In genomic region chr14:104856157-104856868, GRCh38 we compare ENCODE assay signal across 25 cellular contexts. TPM values are rescaled to one million over a fixed set of nuclear protein-coding genes. Genes with fewer than 3 reads are reported as not detected.
DNase-seq lines count a peak whose midpoint lies in the region; ATAC-seq, FAIRE-seq and TF ChIP-seq lines count a peak whose summit lies in the region.
"Had no signal": no experiment of that assay in that cellular context is flagged by ENCODE, and none has a peak within 500 bp of the region (broad histone marks: within the 10 kb centered on the region; RNA-seq: fewer than 3 reads in every experiment).

No MANE protein-coding gene starts in this region.

- TF ChIP-seq POLR2A in HepG2 (IDR thresholded peaks at IDR 0.05; ENCODE audit: insufficient read depth in 1 of 2, low read depth in 2 of 2, low read length in 2 of 2), result peak in 1 of 2 experiments; percentile 31; a peak in 1 of 4 replicates

- H4K20me1 ChIP-seq in SK-N-SH (ENCODE audit: insufficient read depth) (no peaks in the 10 kb centered on the region), HepG2 (ENCODE audit: insufficient read depth, low read length) (peaks cover 3% of the 10 kb centered on the region; the same call in 1 of the 2 replicates)

- ATAC-seq in SK-N-SH treated with all-trans-retinoic acid at 6 μM for 48 hours (peak; percentile 22; the same call in 2 of the 3 replicates), Panc1 (peak; percentile 66), HepG2 (peak; percentile 75), HG03039 (IDR thresholded peaks at IDR 0.05; ENCODE audit: unreplicated experiment) (no peak), GM21723 (IDR thresholded peaks at IDR 0.05; ENCODE audit: unreplicated experiment) (no peak)
- ATAC-seq in stimulated activated memory B cell treated with anti-CD40 and anti-IgM and Interleukin-4, amounts not matched to agents 10 μg/mL and 1 μg/mL and 100 μg/mL, for 72 hours, result peak; percentile 54
- ATAC-seq: activated CD8-positive, alpha-beta T cell treated with anti-CD3 and anti-CD28 coated beads for 36 hours had no signal

- H3K9ac ChIP-seq in SK-N-SH (no peak overlapping the region), HepG2 (ENCODE audit: insufficient read depth, low read depth, low read length) (no peak overlapping the region)
- H3K9ac ChIP-seq: parathyroid adenoma had no signal

- H3K4me3 Mint-ChIP-seq in stimulated activated memory B cell treated with anti-CD40 and anti-IgM and Interleukin-4, amounts not matched to agents 10 μg/mL and 1 μg/mL and 100 μg/mL, for 72 hours, result no peak overlapping the region
- H3K4me3 Mint-ChIP-seq: activated CD8-positive, alpha-beta T cell treated with anti-CD3 and anti-CD28 coated beads for 36 hours; natural killer cell had no signal

- H2AFZ ChIP-seq in SK-N-SH (ENCODE audit: low read depth) (no peak overlapping the region), HepG2 (ENCODE audit: low read length) (no peak overlapping the region)
- H2AFZ ChIP-seq: parathyroid adenoma had no signal

- no peaks in the 10 kb centered on the region for H3K4me1 Mint-ChIP-seq in stimulated activated memory B cell treated with anti-CD40 and anti-IgM and Interleukin-4, amounts not matched to agents 10 μg/mL and 1 μg/mL and 100 μg/mL, for 72 hours
- H3K4me1 Mint-ChIP-seq: natural killer cell had no signal

- TF ChIP-seq CTCF in SK-N-SH (IDR thresholded peaks at IDR 0.05), result no peak
- no peak for TF ChIP-seq CTCF in Panc1 (IDR thresholded peaks at IDR 0.05)
- peak; percentile 8; the same call in 1 of the 2 replicates for TF ChIP-seq CTCF in HepG2 (CRISPR knock-in tag; IDR thresholded peaks at IDR 0.05)

- H3K79me2 ChIP-seq in SK-N-SH (ENCODE audit: insufficient read depth) (no peaks in the 10 kb centered on the region), HepG2 (ENCODE audit: insufficient read depth, low read length) (no peaks in the 10 kb centered on the region)

- POLR2A ChIA-PET in SK-N-SH (lab: Yijun Ruan, JAX), result no interaction called here
- POLR2A ChIA-PET in Panc1 (lab: Charles Lee), result no interaction called here
- POLR2A ChIA-PET in HepG2 (lab: Yijun Ruan, JAX), result interaction anchor here (1.0 to 1.8 kb wide), 3 partner anchors 8 to 87 kb away, joined by 3 to 8 read pairs (median 3); partner anchors contain the start of gene CEP170B

- H3K9me3 ChIP-seq in SK-N-SH, result no peaks in the 10 kb centered on the region
- H3K9me3 ChIP-seq in Panc1 (ENCODE audit: control insufficient read depth, insufficient read depth, low read depth, low read length), result no peaks in the 10 kb centered on the region
- H3K9me3 ChIP-seq in HepG2 (ENCODE audit: low read length), result no peaks in the 10 kb centered on the region
- H3K9me3 ChIP-seq: adrenal gland, colonic mucosa, tibial artery had no signal

- BruUV-seq in Panc1 (replicated peaks; lab: Mats Ljungman, UMichigan) (no TSS peak), HepG2 (replicated peaks; lab: Mats Ljungman, UMichigan) (no TSS peak)

- H3K27me3 ChIP-seq in SK-N-SH (ENCODE audit: insufficient read depth) (peaks cover 25% of the 10 kb centered on the region; the same call in 1 of the 2 replicates), Panc1 (ENCODE audit: control insufficient read depth, insufficient read depth, low read length) (no peaks in the 10 kb centered on the region), HepG2 (ENCODE audit: control insufficient read depth in 1 of 2, insufficient read depth in 2 of 2, low read length in 2 of 2) (peaks cover 6 to 21% of the 10 kb centered on the region in 2 experiments; a peak in 4 of 5 replicates)
- H3K27me3 ChIP-seq: adrenal gland had no signal

- H3K36me3 Mint-ChIP-seq in stimulated activated memory B cell treated with anti-CD40 and anti-IgM and Interleukin-4, amounts not matched to agents 10 μg/mL and 1 μg/mL and 100 μg/mL, for 72 hours, result no peaks in the 10 kb centered on the region
- H3K36me3 Mint-ChIP-seq: natural killer cell had no signal

- CTCF ChIA-PET in SK-N-SH (lab: Yijun Ruan, JAX) (interaction anchor here (0.7 to 1.7 kb wide), 3 partner anchors 14 to 89 kb away, joined by 3 to 4 read pairs (median 3); no protein-coding TSS in a partner anchor), Panc1 (lab: Charles Lee) (no interaction called here), HepG2 (lab: Yijun Ruan, JAX; ENCODE audit: low intra/inter-chr PET ratio, low total read pairs) (no interaction called here)

- in situ Hi-C loops in Panc1 (cut with HindIII; ENCODE audit: low pct_unique_long_range_greater_than_20kb, low sequenced_read_pairs) (no loop called here), HepG2 (cut with HindIII; ENCODE audit: extremely low pct_ligation_motif_present, low pct_unique_long_range_greater_than_20kb) (no loop called here)

- H3K4me3 ChIP-seq in SK-N-SH (ENCODE audit: low read depth in 2 of 2, low read length in 1 of 2), result no peak overlapping the region
- no peak overlapping the region for H3K4me3 ChIP-seq in Panc1 (ENCODE audit: low read depth in 2 of 2, low read length in 2 of 2)
- H3K4me3 ChIP-seq in HepG2 (replicated peaks in 1 of 3; ENCODE audit: insufficient read depth in 1 of 3, low read depth in 2 of 3, low read length in 3 of 3), result no peak overlapping the region
- H3K4me3 ChIP-seq: adrenal gland, colonic mucosa, tibial artery had no signal

- DNase-seq in SK-N-SH, result no peak
- DNase-seq in Panc1 (ENCODE audit: low read depth, low spot score), result no peak
- DNase-seq in HepG2 (ENCODE audit: low spot score), result no peak
- DNase-seq in HPDE6-E6E7 (ENCODE audit: extremely low spot score), result no peak
- DNase-seq: activated CD4-positive, CD25-positive, alpha-beta regulatory T cell; activated CD8-positive, alpha-beta T cell treated with anti-CD3 and anti-CD28 coated beads for 36 hours; activated naive CD4-positive, alpha-beta T cell; activated T-cell treated with anti-CD3 and anti-CD28 coated beads, Interleukin-2, amount 50 U/mL, for 1 hour; adrenal gland; AML-193; brain microvascular endothelial cell; colonic mucosa; DND-41; natural killer cell; NCI-H1105 treated with DMSO at 0.1 percent for 48 hours; NCI-H510A; T1000 had no signal

- H3K36me3 ChIP-seq in SK-N-SH (replicated peaks in 1 of 2; ENCODE audit: control insufficient read depth in 1 of 2, insufficient read depth in 2 of 2, low read length in 1 of 2), result no peaks in the 10 kb centered on the region
- H3K36me3 ChIP-seq in Panc1 (ENCODE audit: control insufficient read depth, insufficient read depth, low read length), result no peaks in the 10 kb centered on the region
- no peaks in the 10 kb centered on the region for H3K36me3 ChIP-seq in HepG2 (replicated peaks in 1 of 2; ENCODE audit: control insufficient read depth in 1 of 2, insufficient read depth in 2 of 2, low read length in 2 of 2)
- H3K36me3 ChIP-seq: adrenal gland, brain microvascular endothelial cell, colonic mucosa, tibial artery had no signal

- 80% methylated on average over 15 of the region's 21 CpGs for WGBS in SK-N-SH (ENCODE audit: low lambda C conversion rate)
- 17% methylated on average over 7 of the region's 21 CpGs for WGBS in HepG2 (ENCODE audit: low lambda C conversion rate)

- no peak overlapping the region for H3K4me2 ChIP-seq in SK-N-SH
- H3K4me2 ChIP-seq in HepG2 (ENCODE audit: low read depth, low read length), result no peak overlapping the region

- intact Hi-C loops in Panc1 (cut with micrococcal nuclease; ENCODE audit: unreplicated experiment) (no loop called here), HepG2 (cut with micrococcal nuclease; ENCODE audit: unreplicated experiment) (no loop called here)

- no peaks in the 10 kb centered on the region for H3K9me2 ChIP-seq in SK-N-SH

- H3K9me3 Mint-ChIP-seq in stimulated activated memory B cell treated with anti-CD40 and anti-IgM and Interleukin-4, amounts not matched to agents 10 μg/mL and 1 μg/mL and 100 μg/mL, for 72 hours, result no peaks in the 10 kb centered on the region
- H3K9me3 Mint-ChIP-seq: activated CD8-positive, alpha-beta T cell treated with anti-CD3 and anti-CD28 coated beads for 36 hours; natural killer cell had no signal

- TF ChIP-seq RAD21 in SK-N-SH (IDR thresholded peaks at IDR 0.05; ENCODE audit: low read length) (no peak), HepG2 (CRISPR knock-in tag; IDR thresholded peaks at IDR 0.05) (no peak)

- H3F3A ChIP-seq in SK-N-SH (replicated peaks; ENCODE audit: insufficient read depth), result no peaks in the 10 kb centered on the region

- H3K27ac ChIP-seq in SK-N-SH (ENCODE audit: low read depth in 2 of 2, low read length in 1 of 2) (no peak overlapping the region), Panc1 (ENCODE audit: low read length) (no peak overlapping the region), HepG2 (ENCODE audit: extremely low read length, insufficient read depth, low read length) (no peak overlapping the region)
- H3K27ac ChIP-seq: 22Rv1, adrenal gland, brain microvascular endothelial cell, colonic mucosa, parathyroid adenoma, tibial artery had no signal

- no peak for FAIRE-seq in HepG2 (lab: Jason Lieb, UNC)
- FAIRE-seq: GM12891 had no signal

- TF ChIP-seq EP300 in SK-N-SH (IDR thresholded peaks at IDR 0.05; ENCODE audit: borderline replicate concordance in 1 of 2, low read depth in 1 of 2, low read length in 1 of 2) (no peak), HepG2 (IDR thresholded peaks at IDR 0.05; ENCODE audit: low read depth in 2 of 2, low read length in 2 of 2) (no peak), HepG2 (CRISPR knock-in tag; IDR thresholded peaks at IDR 0.05; ENCODE audit: borderline replicate concordance) (no peak)

- H3K27me3 Mint-ChIP-seq in stimulated activated memory B cell treated with anti-CD40 and anti-IgM and Interleukin-4, amounts not matched to agents 10 μg/mL and 1 μg/mL and 100 μg/mL, for 72 hours, result peaks cover 21% of the 10 kb centered on the region

- no peak overlapping the region for H3K27ac Mint-ChIP-seq in stimulated activated memory B cell treated with anti-CD40 and anti-IgM and Interleukin-4, amounts not matched to agents 10 μg/mL and 1 μg/mL and 100 μg/mL, for 72 hours
- H3K27ac Mint-ChIP-seq: activated CD8-positive, alpha-beta T cell treated with anti-CD3 and anti-CD28 coated beads for 36 hours; natural killer cell had no signal

- H3K4me1 ChIP-seq in SK-N-SH (ENCODE audit: control insufficient read depth in 1 of 2, insufficient read depth in 2 of 2, low read depth in 1 of 2, low read length in 1 of 2), result no peaks in the 10 kb centered on the region
- H3K4me1 ChIP-seq in Panc1 (ENCODE audit: control insufficient read depth, insufficient read depth, low read length), result no peaks in the 10 kb centered on the region
- H3K4me1 ChIP-seq in HepG2 (ENCODE audit: insufficient read depth, low read length), result peaks cover 14% of the 10 kb centered on the region
- H3K4me1 ChIP-seq: adrenal gland, colonic mucosa, parathyroid adenoma, tibial artery had no signal

RNA-seq across cellular contexts. Expression of gene CEP170B, which starts 8.8 kb away (rescaled TPM):
- 7.7 and 11.0 TPM in 2 replicates for polyA plus RNA-seq in SK-N-SH (2012; rRNA removed)
- polyA plus RNA-seq in SK-N-SH (2012; cell fraction: cytosol; rRNA removed), result 3.9 and 5.9 TPM in 2 replicates
- 52.8 and 69.2 TPM in 2 replicates for polyA plus RNA-seq in SK-N-SH (2012; cell fraction: nucleus; rRNA removed)
- 17.8 TPM for total RNA-seq in Panc1 (2021; ENCODE audit: unreplicated experiment)
- polyA plus RNA-seq in Panc1 (2012; ENCODE audit: insufficient read length), result 14.5 TPM
- 4.4 and 8.8 TPM in 2 replicates for total RNA-seq in HepG2 (2016; rRNA removed; fragmentation: Illumina TruSeq; extraction: Trizol)
- 1.9 and 3.8 TPM in 2 replicates for total RNA-seq in HepG2 (2016; cell fraction: cytosol; rRNA removed; fragmentation: Illumina TruSeq; extraction: Trizol; ENCODE audit: low read depth)
- 3.5 and 8.9 TPM in 2 replicates for total RNA-seq in HepG2 (2016; cell fraction: insoluble cytoplasmic fraction; rRNA removed; fragmentation: Illumina TruSeq; extraction: Trizol)
- 2.8 and 3.2 TPM in 2 replicates for total RNA-seq in HepG2 (2016; cell fraction: membrane; rRNA removed; fragmentation: Illumina TruSeq; extraction: Trizol)
- 7.2 and 8.8 TPM in 2 replicates for total RNA-seq in HepG2 (2016; cell fraction: nucleus; rRNA removed; fragmentation: Illumina TruSeq; extraction: Trizol)
- 4.3 and 6.2 TPM in 2 replicates for polyA plus RNA-seq in HepG2 (2011; rRNA removed)
- 3.5 and 4.9 TPM in 2 replicates for polyA plus RNA-seq in HepG2 (2011; cell fraction: cytosol; rRNA removed)
- polyA plus RNA-seq in HepG2 (2011; cell fraction: nucleus; rRNA removed), result 25.2 and 37.7 TPM in 2 replicates
- 7.4 and 10.5 TPM in 2 replicates for polyA plus RNA-seq in HepG2 (2012)
- 0.50 and 0.58 TPM in 2 replicates for polyA plus RNA-seq in HepG2 (2016; cell fraction: cytosol; fragmentation: Illumina TruSeq; extraction: Trizol; ENCODE audit: low read depth)
- polyA plus RNA-seq in HepG2 (2016; cell fraction: insoluble cytoplasmic fraction; fragmentation: Illumina TruSeq; extraction: Trizol; ENCODE audit: low read depth), result 4.9 and 7.1 TPM in 2 replicates
- 1.8 and 2.2 TPM in 2 replicates for polyA plus RNA-seq in HepG2 (2016; cell fraction: membrane; fragmentation: Illumina TruSeq; extraction: Trizol; ENCODE audit: low read depth)
- 43.8 and 50.2 TPM in 2 replicates for polyA plus RNA-seq in HepG2 (2016; cell fraction: nucleus; fragmentation: Illumina TruSeq; extraction: Trizol; ENCODE audit: insufficient read depth, low read depth)
- polyA minus RNA-seq in HepG2 (2011; rRNA and poly(A)+ RNA removed; ENCODE audit: low replicate concordance), result 6.4 and 7.9 TPM in 2 replicates
- 4.6 and 7.0 TPM in 2 replicates for polyA minus RNA-seq in HepG2 (2011; cell fraction: cytosol; rRNA and poly(A)+ RNA removed)
- 4.1 and 5.7 TPM in 2 replicates for polyA minus RNA-seq in HepG2 (2011; cell fraction: nucleus; rRNA and poly(A)+ RNA removed)

RNA-seq across cellular contexts. Expression of gene ZBTB42, which starts 55.4 kb away (rescaled TPM):
- polyA plus RNA-seq in SK-N-SH (2012; rRNA removed) (2.9 and 3.1 TPM in 2 replicates), HepG2 (2011; rRNA removed) (2.8 and 4.0 TPM in 2 replicates)
- 1.4 and 2.2 TPM in 2 replicates for polyA plus RNA-seq in SK-N-SH (2012; cell fraction: cytosol; rRNA removed)
- polyA plus RNA-seq in SK-N-SH (2012; cell fraction: nucleus; rRNA removed), result 1.7 TPM in 2 replicates
- total RNA-seq in Panc1 (2021; ENCODE audit: unreplicated experiment) (16.5 TPM), HepG2 (2016; rRNA removed; fragmentation: Illumina TruSeq; extraction: Trizol) (3.2 and 4.2 TPM in 2 replicates)
- 17.3 TPM for polyA plus RNA-seq in Panc1 (2012; ENCODE audit: insufficient read length)
- 1.2 and 1.6 TPM in 2 replicates for total RNA-seq in HepG2 (2016; cell fraction: cytosol; rRNA removed; fragmentation: Illumina TruSeq; extraction: Trizol; ENCODE audit: low read depth)
- total RNA-seq in HepG2 (2016; cell fraction: insoluble cytoplasmic fraction; rRNA removed; fragmentation: Illumina TruSeq; extraction: Trizol), result 2.4 and 3.9 TPM in 2 replicates
- total RNA-seq in HepG2 (2016; cell fraction: membrane; rRNA removed; fragmentation: Illumina TruSeq; extraction: Trizol), result 4.3 and 4.4 TPM in 2 replicates
- total RNA-seq in HepG2 (2016; cell fraction: nucleus; rRNA removed; fragmentation: Illumina TruSeq; extraction: Trizol), result 3.6 and 4.2 TPM in 2 replicates
- 3.7 and 4.3 TPM in 2 replicates for polyA plus RNA-seq in HepG2 (2011; cell fraction: cytosol; rRNA removed)
- 7.2 and 7.5 TPM in 2 replicates for polyA plus RNA-seq in HepG2 (2011; cell fraction: nucleus; rRNA removed)
- 3.6 and 4.3 TPM in 2 replicates for polyA plus RNA-seq in HepG2 (2012)
- 1.0 and 1.1 TPM in 2 replicates for polyA plus RNA-seq in HepG2 (2016; cell fraction: cytosol; fragmentation: Illumina TruSeq; extraction: Trizol; ENCODE audit: low read depth)
- 2.3 and 2.7 TPM in 2 replicates for polyA plus RNA-seq in HepG2 (2016; cell fraction: insoluble cytoplasmic fraction; fragmentation: Illumina TruSeq; extraction: Trizol; ENCODE audit: low read depth)
- polyA plus RNA-seq in HepG2 (2016; cell fraction: membrane; fragmentation: Illumina TruSeq; extraction: Trizol; ENCODE audit: low read depth), result 3.4 and 3.5 TPM in 2 replicates
- polyA plus RNA-seq in HepG2 (2016; cell fraction: nucleus; fragmentation: Illumina TruSeq; extraction: Trizol; ENCODE audit: insufficient read depth, low read depth), result 2.8 and 3.1 TPM in 2 replicates
- polyA minus RNA-seq in HepG2 (2011; rRNA and poly(A)+ RNA removed; ENCODE audit: low replicate concordance), result 6.6 and 17.0 TPM in 2 replicates
- polyA minus RNA-seq in HepG2 (2011; cell fraction: cytosol; rRNA and poly(A)+ RNA removed), result 6.2 and 8.1 TPM in 2 replicates
- polyA minus RNA-seq in HepG2 (2011; cell fraction: nucleus; rRNA and poly(A)+ RNA removed), result 8.2 TPM in 2 replicates

Comparison
In these comparisons a context has a peak if more than half of its experiments do, and no peak if none do; other contexts are left out.
1. ATAC-seq: peak in SK-N-SH treated with all-trans-retinoic acid at 6 μM for 48 hours (single experiment), Panc1 (single experiment), HepG2 (single experiment) and stimulated activated memory B cell treated with anti-CD40 and anti-IgM and Interleukin-4, amounts not matched to agents 10 μg/mL and 1 μg/mL and 100 μg/mL, for 72 hours (single experiment); none in HG03039 (single experiment) and GM21723 (single experiment).